ENCODE assay signal across 17 cellular contexts in genomic region chr6:96794980-96795379, GRCh38. TPM values are rescaled to one million over a fixed set of nuclear protein-coding genes. Genes with fewer than 3 reads are reported as not detected.
A peak's percentile ranks its signal among the peaks of the same experiment; 100 is the strongest.
DNase-seq lines count a peak whose midpoint lies in the region; ATAC-seq and TF ChIP-seq lines count a peak whose summit lies in the region.
"Had no signal": no experiment of that assay in that cellular context is flagged by ENCODE, and none has a peak within 500 bp of the region (broad histone marks: within the 10 kb centered on the region; RNA-seq: fewer than 3 reads in every experiment).

No MANE protein-coding gene starts in this region.

- H3K27ac ChIP-seq in BLaER1 treated with 17β-estradiol and CSF1 and Interleukin-3, amounts not matched to agents 10 nM and 100 nM = no peak overlapping the region
- H3K27ac ChIP-seq in brain microvascular endothelial cell (no peak overlapping the region), suprapubic skin (no peak overlapping the region), colonic mucosa (no peak overlapping the region)
- H3K27ac ChIP-seq: thyroid gland had no signal

- ATAC-seq in GM21447 (IDR thresholded peaks at IDR 0.05; ENCODE audit: unreplicated experiment) (peak; percentile 24), HG03103 (IDR thresholded peaks at IDR 0.05; ENCODE audit: low read depth, unreplicated experiment) (peak; percentile 18)
- ATAC-seq: K562, right cardiac atrium, T-cell had no signal

- in situ Hi-C loops in brain microvascular endothelial cell (cut with HindIII; ENCODE audit: low pct_ligation_motif_present, low sequenced_read_pairs) = no loop called here

- no peak for TF ChIP-seq POLR2A in suprapubic skin (IDR thresholded peaks at IDR 0.05)

- peaks cover 0 to 9% (median 7%) of the 10 kb centered on the region in 10 experiments; a peak in 11 of 20 replicates for H3K4me1 ChIP-seq in BLaER1 treated with 17β-estradiol and CSF1 and Interleukin-3, amounts not matched to agents 10 nM and 100 nM
- H3K4me1 ChIP-seq in suprapubic skin = no peaks in the 10 kb centered on the region
- no peaks in the 10 kb centered on the region for H3K4me1 ChIP-seq in colonic mucosa
- H3K4me1 ChIP-seq: thyroid gland had no signal

- TF ChIP-seq EP300 in suprapubic skin (IDR thresholded peaks at IDR 0.05) = no peak

- peaks cover 0 to 33% (median 14%) of the 10 kb centered on the region in 11 experiments; a peak in 17 of 22 replicates for H3K36me3 ChIP-seq in BLaER1 treated with 17β-estradiol and CSF1 and Interleukin-3, amounts not matched to agents 10 nM and 100 nM
- no peaks in the 10 kb centered on the region for H3K36me3 ChIP-seq in brain microvascular endothelial cell (replicated peaks)
- H3K36me3 ChIP-seq in suprapubic skin = no peaks in the 10 kb centered on the region
- no peaks in the 10 kb centered on the region for H3K36me3 ChIP-seq in colonic mucosa
- H3K36me3 ChIP-seq: HAP-1, thyroid gland had no signal

- peaks cover 0 to 5% (median 0%) of the 10 kb centered on the region in 11 experiments; a peak in 2 of 22 replicates for H3K9me3 ChIP-seq in BLaER1 treated with 17β-estradiol and CSF1 and Interleukin-3, amounts not matched to agents 10 nM and 100 nM (replicated peaks in 1 of 11)
- H3K9me3 ChIP-seq in suprapubic skin = no peaks in the 10 kb centered on the region
- H3K9me3 ChIP-seq in colonic mucosa = no peaks in the 10 kb centered on the region
- H3K9me3 ChIP-seq: HAP-1, thyroid gland had no signal

- peak overlapping the region in 7 of 11 experiments; percentile 4 to 45 (median 18); a peak in 7 of 22 replicates for H3K4me2 ChIP-seq in BLaER1 treated with 17β-estradiol and CSF1 and Interleukin-3, amounts not matched to agents 10 nM and 100 nM

- TF ChIP-seq CTCF in brain microvascular endothelial cell (IDR thresholded peaks at IDR 0.05; ENCODE audit: low read depth, low read length, missing control alignments) = no peak
- no peak for TF ChIP-seq CTCF in suprapubic skin (IDR thresholded peaks at IDR 0.05)
- TF ChIP-seq CTCF in colonic mucosa (IDR thresholded peaks at IDR 0.05) = no peak

- DNase-seq in brain microvascular endothelial cell = peak; percentile 57
- DNase-seq in suprapubic skin (ENCODE audit: low spot score in 2 of 2) = no peak
- no peak for DNase-seq in colonic mucosa
- DNase-seq in stimulated activated CD4-positive, alpha-beta T cell treated with anti-CD3 and anti-CD28 coated beads, Interleukin-1b, Interleukin-23, amount 100 ng/mL, for 48 hours = no peak
- no peak for DNase-seq in GM19240 (ENCODE audit: insufficient read length, low spot score)
- DNase-seq: activated effector memory CD4-positive, alpha-beta T cell treated with anti-CD3 and anti-CD28 coated beads, Interleukin-2, amount 50 U/mL, for 16 hours; DMS79 treated with DMSO at 0.1 percent for 48 hours; immature natural killer cell; NCI-H2081; right cardiac atrium; T-cell; thyroid gland had no signal

- no peaks in the 10 kb centered on the region for H4K20me1 ChIP-seq in BLaER1 treated with 17β-estradiol and CSF1 and Interleukin-3, amounts not matched to agents 10 nM and 100 nM

- intact Hi-C loops in colonic mucosa (cut with DNase I) = no loop called here

- WGBS in suprapubic skin = 72% methylated on average over 1 of the region's 1 CpG

- H3K9ac ChIP-seq in BLaER1 treated with 17β-estradiol and CSF1 and Interleukin-3, amounts not matched to agents 10 nM and 100 nM = no peak overlapping the region
- H3K9ac ChIP-seq in colonic mucosa (ENCODE audit: low read depth in 2 of 2, low read length in 2 of 2) = no peak overlapping the region

- no peak overlapping the region for H3K4me3 ChIP-seq in BLaER1 treated with 17β-estradiol and CSF1 and Interleukin-3, amounts not matched to agents 10 nM and 100 nM
- no peak overlapping the region for H3K4me3 ChIP-seq in brain microvascular endothelial cell (ENCODE audit: low read depth, low read length)
- no peak overlapping the region for H3K4me3 ChIP-seq in suprapubic skin
- no peak overlapping the region for H3K4me3 ChIP-seq in colonic mucosa
- H3K4me3 ChIP-seq: HAP-1, K562, thyroid gland had no signal

- no peaks in the 10 kb centered on the region for H3K27me3 ChIP-seq in BLaER1 treated with 17β-estradiol and CSF1 and Interleukin-3, amounts not matched to agents 10 nM and 100 nM
- H3K27me3 ChIP-seq in brain microvascular endothelial cell (replicated peaks) = no peaks in the 10 kb centered on the region
- H3K27me3 ChIP-seq in suprapubic skin = no peaks in the 10 kb centered on the region
- H3K27me3 ChIP-seq in colonic mucosa = no peaks in the 10 kb centered on the region
- H3K27me3 ChIP-seq: thyroid gland had no signal

RNA-seq across cellular contexts. Expression of gene GPR63, which starts 42.3 kb away (rescaled TPM):
- total RNA-seq in suprapubic skin (under 1 TPM; 0.23 to 0.89 (median 0.67) TPM), colonic mucosa (1 to 10 TPM in 1 of 2 donors, under 1 TPM in 1; 0.96 to 1.9 TPM)
